1 cellular context compared by ENCODE assay signal in genomic region chr17:7308625-7309433, GRCh38.
TF ChIP-seq lines count a peak whose summit lies in the region.

No MANE protein-coding gene starts in this region.

TF ChIP-seq in HepG2, 621 proteins besides CTCF, POLR2A, EP300 and RAD21 (continues in another document):
- TF ChIP-seq HCFC1 (IDR thresholded peaks at IDR 0.05; ENCODE audit: low read depth, low read length) (no peak), TCF7L2 (IDR thresholded peaks at IDR 0.05; ENCODE audit: low read depth, low read length) (no peak), FOXP1 (IDR thresholded peaks at IDR 0.05) (no peak), FOXP1 (CRISPR knock-in tag; IDR thresholded peaks at IDR 0.05) (no peak), PPARG (CRISPR knock-in tag; conservative IDR thresholded peaks at IDR 0.05) (no peak), ZEB1 (IDR thresholded peaks at IDR 0.05; ENCODE audit: insufficient replicate concordance, low read depth) (peak; percentile 2), TRIM24 (CRISPR knock-in tag; IDR thresholded peaks at IDR 0.05) (no peak), ZNF431 (CRISPR knock-in tag; IDR thresholded peaks at IDR 0.05; ENCODE audit: borderline replicate concordance, low read depth) (no peak), PRDM10 (CRISPR knock-in tag; IDR thresholded peaks at IDR 0.05; ENCODE audit: low read depth) (0 out of 2 replicates have a peak, but pooled peaks have one; percentile 53), SAP130 (CRISPR knock-in tag; IDR thresholded peaks at IDR 0.05; ENCODE audit: low read depth) (peak; percentile 52; the same call in 1 of the 2 replicates), RBM39 (IDR thresholded peaks at IDR 0.05; ENCODE audit: low read depth, low read length, poor library complexity, severe bottlenecking) (no peak), NRL (CRISPR knock-in tag; IDR thresholded peaks at IDR 0.05; ENCODE audit: borderline replicate concordance) (no peak), ZNF501 (CRISPR knock-in tag; IDR thresholded peaks at IDR 0.05) (no peak), KDM4B (CRISPR knock-in tag; IDR thresholded peaks at IDR 0.05) (no peak), ZNF562 (CRISPR knock-in tag; IDR thresholded peaks at IDR 0.05; ENCODE audit: borderline replicate concordance) (no peak), KDM2A (CRISPR knock-in tag; IDR thresholded peaks at IDR 0.05; ENCODE audit: borderline replicate concordance, low read depth) (no peak), ZNF17 (CRISPR knock-in tag; IDR thresholded peaks at IDR 0.05) (no peak), JARID2 (CRISPR knock-in tag; IDR thresholded peaks at IDR 0.05; ENCODE audit: insufficient replicate concordance) (no peak), ZHX1 (CRISPR knock-in tag; IDR thresholded peaks at IDR 0.05; ENCODE audit: low read depth) (no peak), ZNF235 (CRISPR knock-in tag; IDR thresholded peaks at IDR 0.05; ENCODE audit: borderline replicate concordance) (no peak), ZNF260 (CRISPR knock-in tag; IDR thresholded peaks at IDR 0.05; ENCODE audit: borderline replicate concordance, low read depth) (no peak), HMG20A (CRISPR knock-in tag; IDR thresholded peaks at IDR 0.05; ENCODE audit: borderline replicate concordance) (no peak), THAP9 (CRISPR knock-in tag; IDR thresholded peaks at IDR 0.05; ENCODE audit: borderline replicate concordance) (no peak), ZNF746 (CRISPR knock-in tag; IDR thresholded peaks at IDR 0.05) (0 out of 2 replicates have a peak, but pooled peaks have one; percentile 12), ZSCAN31 (CRISPR knock-in tag; IDR thresholded peaks at IDR 0.05; ENCODE audit: low read depth) (no peak), CREM (IDR thresholded peaks at IDR 0.05) (no peak), CREM (CRISPR knock-in tag; IDR thresholded peaks at IDR 0.05) (no peak), RAD51 (IDR thresholded peaks at IDR 0.05; ENCODE audit: borderline replicate concordance) (no peak), ZNF879 (CRISPR knock-in tag; IDR thresholded peaks at IDR 0.05) (no peak), ZNF337 (CRISPR knock-in tag; IDR thresholded peaks at IDR 0.05; ENCODE audit: borderline replicate concordance, low read depth) (no peak), BCLAF1 (IDR thresholded peaks at IDR 0.05) (no peak)
- TF ChIP-seq, protein P1, sequence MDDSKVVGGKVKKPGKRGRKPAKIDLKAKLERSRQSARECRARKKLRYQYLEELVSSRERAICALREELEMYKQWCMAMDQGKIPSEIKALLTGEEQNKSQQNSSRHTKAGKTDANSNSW (CRISPR knock-in tag; IDR thresholded peaks at IDR 0.05; ENCODE audit: borderline replicate concordance), result no peak
- TF ChIP-seq, protein P2, sequence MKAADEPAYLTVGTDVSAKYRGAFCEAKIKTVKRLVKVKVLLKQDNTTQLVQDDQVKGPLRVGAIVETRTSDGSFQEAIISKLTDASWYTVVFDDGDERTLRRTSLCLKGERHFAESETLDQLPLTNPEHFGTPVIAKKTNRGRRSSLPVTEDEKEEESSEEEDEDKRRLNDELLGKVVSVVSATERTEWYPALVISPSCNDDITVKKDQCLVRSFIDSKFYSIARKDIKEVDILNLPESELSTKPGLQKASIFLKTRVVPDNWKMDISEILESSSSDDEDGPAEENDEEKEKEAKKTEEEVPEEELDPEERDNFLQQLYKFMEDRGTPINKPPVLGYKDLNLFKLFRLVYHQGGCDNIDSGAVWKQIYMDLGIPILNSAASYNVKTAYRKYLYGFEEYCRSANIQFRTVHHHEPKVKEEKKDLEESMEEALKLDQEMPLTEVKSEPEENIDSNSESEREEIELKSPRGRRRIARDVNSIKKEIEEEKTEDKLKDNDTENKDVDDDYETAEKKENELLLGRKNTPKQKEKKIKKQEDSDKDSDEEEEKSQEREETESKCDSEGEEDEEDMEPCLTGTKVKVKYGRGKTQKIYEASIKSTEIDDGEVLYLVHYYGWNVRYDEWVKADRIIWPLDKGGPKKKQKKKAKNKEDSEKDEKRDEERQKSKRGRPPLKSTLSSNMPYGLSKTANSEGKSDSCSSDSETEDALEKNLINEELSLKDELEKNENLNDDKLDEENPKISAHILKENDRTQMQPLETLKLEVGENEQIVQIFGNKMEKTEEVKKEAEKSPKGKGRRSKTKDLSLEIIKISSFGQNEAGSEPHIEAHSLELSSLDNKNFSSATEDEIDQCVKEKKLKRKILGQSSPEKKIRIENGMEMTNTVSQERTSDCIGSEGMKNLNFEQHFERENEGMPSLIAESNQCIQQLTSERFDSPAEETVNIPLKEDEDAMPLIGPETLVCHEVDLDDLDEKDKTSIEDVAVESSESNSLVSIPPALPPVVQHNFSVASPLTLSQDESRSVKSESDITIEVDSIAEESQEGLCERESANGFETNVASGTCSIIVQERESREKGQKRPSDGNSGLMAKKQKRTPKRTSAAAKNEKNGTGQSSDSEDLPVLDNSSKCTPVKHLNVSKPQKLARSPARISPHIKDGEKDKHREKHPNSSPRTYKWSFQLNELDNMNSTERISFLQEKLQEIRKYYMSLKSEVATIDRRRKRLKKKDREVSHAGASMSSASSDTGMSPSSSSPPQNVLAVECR (CRISPR knock-in tag; IDR thresholded peaks at IDR 0.05; ENCODE audit: borderline replicate concordance), result 0 out of 2 replicates have a peak, but pooled peaks have one; percentile 16
- TF ChIP-seq, protein P3, sequence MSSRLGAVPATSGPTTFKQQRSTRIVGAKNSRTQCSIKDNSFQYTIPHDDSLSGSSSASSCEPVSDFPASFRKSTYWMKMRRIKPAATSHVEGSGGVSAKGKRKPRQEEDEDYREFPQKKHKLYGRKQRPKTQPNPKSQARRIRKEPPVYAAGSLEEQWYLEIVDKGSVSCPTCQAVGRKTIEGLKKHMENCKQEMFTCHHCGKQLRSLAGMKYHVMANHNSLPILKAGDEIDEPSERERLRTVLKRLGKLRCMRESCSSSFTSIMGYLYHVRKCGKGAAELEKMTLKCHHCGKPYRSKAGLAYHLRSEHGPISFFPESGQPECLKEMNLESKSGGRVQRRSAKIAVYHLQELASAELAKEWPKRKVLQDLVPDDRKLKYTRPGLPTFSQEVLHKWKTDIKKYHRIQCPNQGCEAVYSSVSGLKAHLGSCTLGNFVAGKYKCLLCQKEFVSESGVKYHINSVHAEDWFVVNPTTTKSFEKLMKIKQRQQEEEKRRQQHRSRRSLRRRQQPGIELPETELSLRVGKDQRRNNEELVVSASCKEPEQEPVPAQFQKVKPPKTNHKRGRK (CRISPR knock-in tag; IDR thresholded peaks at IDR 0.05), result no peak
- TF ChIP-seq, protein P4, sequence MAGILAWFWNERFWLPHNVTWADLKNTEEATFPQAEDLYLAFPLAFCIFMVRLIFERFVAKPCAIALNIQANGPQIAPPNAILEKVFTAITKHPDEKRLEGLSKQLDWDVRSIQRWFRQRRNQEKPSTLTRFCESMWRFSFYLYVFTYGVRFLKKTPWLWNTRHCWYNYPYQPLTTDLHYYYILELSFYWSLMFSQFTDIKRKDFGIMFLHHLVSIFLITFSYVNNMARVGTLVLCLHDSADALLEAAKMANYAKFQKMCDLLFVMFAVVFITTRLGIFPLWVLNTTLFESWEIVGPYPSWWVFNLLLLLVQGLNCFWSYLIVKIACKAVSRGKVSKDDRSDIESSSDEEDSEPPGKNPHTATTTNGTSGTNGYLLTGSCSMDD (CRISPR knock-in tag; IDR thresholded peaks at IDR 0.05), result no peak
- TF ChIP-seq, protein P5, sequence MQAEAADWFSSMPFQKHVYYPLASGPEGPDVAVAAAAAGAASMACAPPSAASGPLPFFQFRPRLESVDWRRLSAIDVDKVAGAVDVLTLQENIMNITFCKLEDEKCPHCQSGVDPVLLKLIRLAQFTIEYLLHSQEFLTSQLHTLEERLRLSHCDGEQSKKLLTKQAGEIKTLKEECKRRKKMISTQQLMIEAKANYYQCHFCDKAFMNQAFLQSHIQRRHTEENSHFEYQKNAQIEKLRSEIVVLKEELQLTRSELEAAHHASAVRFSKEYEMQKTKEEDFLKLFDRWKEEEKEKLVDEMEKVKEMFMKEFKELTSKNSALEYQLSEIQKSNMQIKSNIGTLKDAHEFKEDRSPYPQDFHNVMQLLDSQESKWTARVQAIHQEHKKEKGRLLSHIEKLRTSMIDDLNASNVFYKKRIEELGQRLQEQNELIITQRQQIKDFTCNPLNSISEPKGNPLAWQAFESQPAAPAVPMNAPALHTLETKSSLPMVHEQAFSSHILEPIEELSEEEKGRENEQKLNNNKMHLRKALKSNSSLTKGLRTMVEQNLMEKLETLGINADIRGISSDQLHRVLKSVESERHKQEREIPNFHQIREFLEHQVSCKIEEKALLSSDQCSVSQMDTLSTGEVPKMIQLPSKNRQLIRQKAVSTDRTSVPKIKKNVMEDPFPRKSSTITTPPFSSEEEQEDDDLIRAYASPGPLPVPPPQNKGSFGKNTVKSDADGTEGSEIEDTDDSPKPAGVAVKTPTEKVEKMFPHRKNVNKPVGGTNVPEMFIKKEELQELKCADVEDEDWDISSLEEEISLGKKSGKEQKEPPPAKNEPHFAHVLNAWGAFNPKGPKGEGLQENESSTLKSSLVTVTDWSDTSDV (CRISPR knock-in tag; IDR thresholded peaks at IDR 0.05), result no peak
